Comparison of ENCODE assay signal across 8 cellular contexts in genomic region chr6:129860901-129861665, GRCh38. TPM values are rescaled to one million over a fixed set of nuclear protein-coding genes. Genes with fewer than 3 reads are reported as not detected.
DNase-seq lines count a peak whose midpoint lies in the region; ATAC-seq lines count a peak whose summit lies in the region.

TMEM244 (minus strand) TSS chr6:129861315; CDS start chr6:129861188, 127 bp downstream.

- CTCF ChIA-PET in activated CD4-positive, alpha-beta T cell treated with anti-CD3 and anti-CD28 coated beads for 36 hours (lab: Charles Lee): interaction anchor here (0.7 to 1.6 kb wide), 2 partner anchors 8 to 1861 kb away, joined by 3 to 6 read pairs; no protein-coding TSS in a partner anchor

- intact Hi-C loops in activated CD4-positive, alpha-beta T cell treated with anti-CD3 and anti-CD28 coated beads for 36 hours (cut with DNase I, micrococcal nuclease): no loop called here

- peaks cover 29% of the 10 kb centered on the region for H3K4me1 ChIP-seq in skeletal muscle satellite cell (ENCODE audit: control insufficient read depth, insufficient read depth, low read length)

- no peaks in the 10 kb centered on the region for H3K9me3 Mint-ChIP-seq in activated CD4-positive, alpha-beta T cell treated with anti-CD3 and anti-CD28 coated beads for 36 hours (ENCODE audit: low read depth)

- H3K9ac ChIP-seq in skeletal muscle satellite cell (ENCODE audit: low read depth, low read length): peak within 1 kb of the TSS; percentile 64

- DNase-seq in activated CD4-positive, alpha-beta T cell treated with anti-CD3 and anti-CD28 coated beads for 36 hours: peak; percentile 19
- no peak for DNase-seq in activated CD4-positive, alpha-beta T cell treated with anti-CD3 and anti-CD28 coated beads for 4 hours
- DNase-seq in NCI-H524 treated with DMSO at 0.1 percent for 48 hours (lab: John Stamatoyannopoulos, UW) (peak; percentile 96), cerebellar cortex (ENCODE audit: low spot score) (peak; percentile 16), dedifferentiated amniotic fluid mesenchymal stem cell (ENCODE audit: extremely low spot score) (no peak)

- no peaks in the 10 kb centered on the region for H3K27me3 ChIP-seq in skeletal muscle satellite cell (ENCODE audit: control insufficient read depth, insufficient read depth, low read length)

- no peaks in the 10 kb centered on the region for H3K36me3 Mint-ChIP-seq in activated CD4-positive, alpha-beta T cell treated with anti-CD3 and anti-CD28 coated beads for 36 hours (ENCODE audit: low read depth)

- H3K36me3 ChIP-seq in skeletal muscle satellite cell (ENCODE audit: insufficient read depth, low read length): no peaks in the 10 kb centered on the region

- POLR2A ChIA-PET in activated CD4-positive, alpha-beta T cell treated with anti-CD3 and anti-CD28 coated beads for 36 hours (lab: Charles Lee): no interaction called here

- H3K4me2 ChIP-seq in skeletal muscle satellite cell (ENCODE audit: low read length): peak within 1 kb of the TSS; percentile 82

- peak within 1 kb of the TSS; percentile 36 for H3K4me3 Mint-ChIP-seq in activated CD4-positive, alpha-beta T cell treated with anti-CD3 and anti-CD28 coated beads for 36 hours

- no peaks in the 10 kb centered on the region for H3K27me3 Mint-ChIP-seq in activated CD4-positive, alpha-beta T cell treated with anti-CD3 and anti-CD28 coated beads for 36 hours

- peaks cover 2% of the 10 kb centered on the region for H3K9me3 ChIP-seq in skeletal muscle satellite cell (replicated peaks; ENCODE audit: low read length)

- H3K4me3 ChIP-seq in skeletal muscle satellite cell (ENCODE audit: low read length): peak within 1 kb of the TSS; percentile 67

- peaks cover 12% of the 10 kb centered on the region for H3K4me1 Mint-ChIP-seq in activated CD4-positive, alpha-beta T cell treated with anti-CD3 and anti-CD28 coated beads for 36 hours

- ATAC-seq in activated CD4-positive, alpha-beta T cell treated with anti-CD3 and anti-CD28 coated beads for 36 hours: peak; percentile 81
- ATAC-seq in GM21717 (IDR thresholded peaks at IDR 0.05; ENCODE audit: unreplicated experiment) (no peak), GM21447 (IDR thresholded peaks at IDR 0.05; ENCODE audit: unreplicated experiment) (no peak)

- no peak within 1 kb of the TSS for H3K27ac Mint-ChIP-seq in activated CD4-positive, alpha-beta T cell treated with anti-CD3 and anti-CD28 coated beads for 36 hours

RNA-seq across cellular contexts. Expression of gene TMEM244, which starts in this region (rescaled TPM):
- total RNA-seq in activated CD4-positive, alpha-beta T cell treated with anti-CD3 and anti-CD28 coated beads for 36 hours: not detected
- not detected in 2 replicates for total RNA-seq in skeletal muscle satellite cell (2012; rRNA removed)

Comparison
In these comparisons a context has a peak if more than half of its experiments do, and no peak if none do; other contexts are left out.
1. Peak in DNase-seq and ATAC-seq in activated CD4-positive, alpha-beta T cell treated with anti-CD3 and anti-CD28 coated beads for 36 hours; RNA of the gene not detected or under 1 TPM.
2. DNase-seq: peak in NCI-H524 treated with DMSO at 0.1 percent for 48 hours (single experiment) and cerebellar cortex (single experiment); none in activated CD4-positive, alpha-beta T cell treated with anti-CD3 and anti-CD28 coated beads for 4 hours (0 of 2) and dedifferentiated amniotic fluid mesenchymal stem cell (single experiment).